Comparison of ENCODE assay signal across 8 cellular contexts in genomic region chr2:109613922-109614714, GRCh38. TPM values are rescaled to one million over a fixed set of nuclear protein-coding genes. Genes with fewer than 3 reads are reported as not detected.
A peak's percentile ranks its signal among the peaks of the same experiment; 100 is the strongest.
DNase-seq lines count a peak whose midpoint lies in the region; ATAC-seq and TF ChIP-seq lines count a peak whose summit lies in the region.

Gene SEPTIN10, minus strand, starts transcription at chr2:109613966. Its CDS starts 139 bp downstream, at chr2:109613827.
Gene SOWAHC, plus strand, starts transcription at chr2:109614364. Its CDS starts 126 bp downstream, at chr2:109614490.

- intact Hi-C loops in natural killer cell (cut with micrococcal nuclease) = no loop called here

- DNase-seq in BE2C = peak; percentile 85
- DNase-seq in HL-60 (ENCODE audit: low read depth in 1 of 2, low spot score in 1 of 2) = peak; percentile 3 to 11
- peak; percentile 99 for DNase-seq in RKO (ENCODE audit: low spot score)
- peak; percentile 71 for DNase-seq in activated effector memory CD4-positive, alpha-beta T cell treated with Interleukin-2 at 50 U/mL for 16 hours
- peak; percentile 99 for DNase-seq in fibroblast of the aortic adventitia (ENCODE audit: low read depth)
- DNase-seq in natural killer cell = peak; percentile 70

- H3K36me3 Mint-ChIP-seq in natural killer cell = no peaks in the 10 kb centered on the region
- H3K36me3 Mint-ChIP-seq in stimulated activated memory B cell treated with anti-CD40 and anti-IgM and Interleukin-4, amounts not matched to agents 10 μg/mL and 1 μg/mL and 100 μg/mL, for 72 hours = no peaks in the 10 kb centered on the region

- H3K9me3 Mint-ChIP-seq in natural killer cell = peaks cover 3% of the 10 kb centered on the region in 2 donors
- peaks cover 2% of the 10 kb centered on the region for H3K9me3 Mint-ChIP-seq in stimulated activated memory B cell treated with anti-CD40 and anti-IgM and Interleukin-4, amounts not matched to agents 10 μg/mL and 1 μg/mL and 100 μg/mL, for 72 hours

- no peak within 1 kb of the TSS for H3K27ac ChIP-seq in HL-60 (replicated peaks)

- H3K4me3 ChIP-seq in BE2C (ENCODE audit: low read depth, low read length) = peak within 1 kb of the TSS; percentile 43
- H3K4me3 ChIP-seq in HL-60 (replicated peaks; ENCODE audit: insufficient read depth, low read length) = peak within 1 kb of the TSS; percentile 33
- H3K4me3 ChIP-seq in fibroblast of the aortic adventitia (ENCODE audit: low read depth, low read length) = peak within 1 kb of the TSS; percentile 80

- H3K9me3 ChIP-seq in BE2C = no peaks in the 10 kb centered on the region

- H3K27me3 Mint-ChIP-seq in natural killer cell (ENCODE audit: low read depth in 2 of 2) = peaks cover 32 to 53% of the 10 kb centered on the region in 2 donors
- peaks cover 60% of the 10 kb centered on the region for H3K27me3 Mint-ChIP-seq in stimulated activated memory B cell treated with anti-CD40 and anti-IgM and Interleukin-4, amounts not matched to agents 10 μg/mL and 1 μg/mL and 100 μg/mL, for 72 hours

- peak within 1 kb of the TSS; percentile 90 for H3K4me3 Mint-ChIP-seq in natural killer cell
- peak within 1 kb of the TSS; percentile 78 for H3K4me3 Mint-ChIP-seq in stimulated activated memory B cell treated with anti-CD40 and anti-IgM and Interleukin-4, amounts not matched to agents 10 μg/mL and 1 μg/mL and 100 μg/mL, for 72 hours

- TF ChIP-seq CTCF in BE2C (IDR thresholded peaks at IDR 0.05; ENCODE audit: low read depth, low read length) (no peak), HL-60 (IDR thresholded peaks at IDR 0.05; ENCODE audit: insufficient read depth, low read length) (no peak), fibroblast of the aortic adventitia (IDR thresholded peaks at IDR 0.05; ENCODE audit: insufficient read depth, low read length) (no peak), natural killer cell (IDR thresholded peaks at IDR 0.05) (no peak)

- H3K4me1 ChIP-seq in BE2C = no peaks in the 10 kb centered on the region

- ATAC-seq in GM19438 (IDR thresholded peaks at IDR 0.05; ENCODE audit: low read depth, unreplicated experiment) = peak; percentile 84
- peak; percentile 92 to 96 (median 95) for ATAC-seq in natural killer cell
- peak; percentile 67 for ATAC-seq in stimulated activated memory B cell treated with anti-CD40 and anti-IgM and Interleukin-4, amounts not matched to agents 10 μg/mL and 1 μg/mL and 100 μg/mL, for 72 hours

- peaks cover 10% of the 10 kb centered on the region for H3K27me3 ChIP-seq in BE2C
- H3K27me3 ChIP-seq in HL-60 (ENCODE audit: insufficient read depth, poor library complexity, severe bottlenecking) = peaks cover 18% of the 10 kb centered on the region

- H3K27ac Mint-ChIP-seq in natural killer cell = peak within 1 kb of the TSS; percentile 4 to 42
- H3K27ac Mint-ChIP-seq in stimulated activated memory B cell treated with anti-CD40 and anti-IgM and Interleukin-4, amounts not matched to agents 10 μg/mL and 1 μg/mL and 100 μg/mL, for 72 hours = no peak within 1 kb of the TSS

- no peaks in the 10 kb centered on the region for H3K36me3 ChIP-seq in BE2C

- peaks cover 5 to 7% of the 10 kb centered on the region in 2 donors for H3K4me1 Mint-ChIP-seq in natural killer cell
- H3K4me1 Mint-ChIP-seq in stimulated activated memory B cell treated with anti-CD40 and anti-IgM and Interleukin-4, amounts not matched to agents 10 μg/mL and 1 μg/mL and 100 μg/mL, for 72 hours = no peaks in the 10 kb centered on the region

RNA-seq across cellular contexts. Expression of gene SEPTIN10, which starts in this region (rescaled TPM):
- 4.9 TPM for polyA plus RNA-seq in BE2C (2012; ENCODE audit: insufficient read depth, insufficient read length, low read depth)
- total RNA-seq in fibroblast of the aortic adventitia (ENCODE audit: low replicate concordance) = 137 and 145 TPM in 2 replicates
- total RNA-seq in natural killer cell = 1 to 10 TPM in 1 of 3 donors, under 1 TPM in 2; 0.25 to 2.6 (median 0.33) TPM

RNA-seq across cellular contexts. Expression of gene SOWAHC, which starts in this region (rescaled TPM):
- polyA plus RNA-seq in BE2C (2012; ENCODE audit: insufficient read depth, insufficient read length, low read depth) = 1.1 TPM
- total RNA-seq in fibroblast of the aortic adventitia (ENCODE audit: low replicate concordance) (9.3 and 14.6 TPM in 2 replicates), natural killer cell (under 1 TPM; 0.16 to 0.32 (median 0.23) TPM)

Comparison
In these comparisons a context has a peak if more than half of its experiments do, and no peak if none do; other contexts are left out.
1. RNA of gene SEPTIN10 (total RNA-seq): 137 to 145 TPM in fibroblast of the aortic adventitia; 0.25 to 2.6 TPM in natural killer cell; every median in the first group is over 10 times any median in the second.
2. DNase-seq: peak in every context shown above with its lines; median percentile 99 in RKO; 99 in fibroblast of the aortic adventitia; 85 in BE2C; 71 in activated effector memory CD4-positive, alpha-beta T cell treated with Interleukin-2 at 50 U/mL for 16 hours; 70 in natural killer cell; 7 in HL-60.
3. Peak in every context shown above with its lines, with median percentiles within 50 percentile points of each other: H3K4me3 ChIP-seq and ATAC-seq.